5 cellular contexts compared by ENCODE assay signal in the genomic region with DNA sequence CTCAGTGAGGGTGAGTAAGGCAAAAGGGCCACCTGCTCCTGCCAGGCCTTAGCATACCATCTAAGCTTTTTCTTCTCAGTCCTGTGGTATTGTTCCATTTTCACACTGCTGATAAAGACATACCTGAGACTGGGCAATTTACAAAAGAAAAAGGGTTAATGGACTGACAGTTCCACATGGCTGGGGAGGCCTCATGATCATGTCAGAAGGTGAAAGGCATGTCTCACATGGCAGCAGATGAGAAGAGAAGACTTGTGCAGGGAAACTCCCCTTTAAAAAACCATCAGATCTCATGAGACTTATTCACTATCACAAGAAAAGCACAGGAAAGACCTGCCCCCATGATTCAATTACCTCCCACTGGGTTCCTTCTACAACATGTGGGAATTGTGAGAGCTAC. TPM values are rescaled to one million over a fixed set of nuclear protein-coding genes. Genes with fewer than 3 reads are reported as not detected.
DNase-seq lines count a peak whose midpoint lies in the region; ATAC-seq and TF ChIP-seq lines count a peak whose summit lies in the region.
"Not testable (repeated sequence)": the region's sequence is repeated elsewhere in the genome, so short reads cannot be mapped to it uniquely, and the experiment has no call there.

No MANE protein-coding gene starts in this region.

- peaks cover 12% of the 10 kb centered on the region for H3K4me1 ChIP-seq in OCI-LY3 (ENCODE audit: low read length)

- not testable (repeated sequence) for H3K9ac ChIP-seq in OCI-LY3 (ENCODE audit: low read length)

- intact Hi-C loops in activated CD8-positive, alpha-beta T cell treated with anti-CD3 and anti-CD28 coated beads for 36 hours (cut with micrococcal nuclease): not testable (repeated sequence)

- not testable (repeated sequence) for H3K79me2 ChIP-seq in OCI-LY3 (ENCODE audit: low read length)

- not testable (repeated sequence) for H3K9me3 ChIP-seq in OCI-LY3 (ENCODE audit: insufficient read depth, low read length)

- H3K4me2 ChIP-seq in OCI-LY3 (ENCODE audit: low read length): not testable (repeated sequence)

- not testable (repeated sequence) for H3K4me3 ChIP-seq in OCI-LY3 (ENCODE audit: low read length)

- H3K36me3 ChIP-seq in OCI-LY3 (replicated peaks; ENCODE audit: low read depth, low read length): not testable (repeated sequence)

- not testable (repeated sequence) for DNase-seq in activated CD8-positive, alpha-beta T cell treated with anti-CD3 and anti-CD28 coated beads for 36 hours
- DNase-seq in activated CD8-positive, alpha-beta memory T cell treated with anti-CD3 and anti-CD28 coated beads, Interleukin-2, amount 50 U/mL, for 48 hours: peak; percentile 8
- peak; percentile 3 for DNase-seq in ecto neural progenitor cell (ENCODE audit: low spot score)
- peak; percentile 14 for DNase-seq in islet precursor cell

- H3K27me3 ChIP-seq in OCI-LY3 (ENCODE audit: low read depth, low read length): not testable (repeated sequence)

- ATAC-seq in activated CD8-positive, alpha-beta T cell treated with anti-CD3 and anti-CD28 coated beads for 36 hours: not testable (repeated sequence)

- TF ChIP-seq CTCF in OCI-LY3 (IDR thresholded peaks at IDR 0.05; ENCODE audit: low read depth, low read length); activated CD8-positive, alpha-beta T cell treated with anti-CD3 and anti-CD28 coated beads for 36 hours (IDR thresholded peaks at IDR 0.05): not testable (repeated sequence)

- not testable (repeated sequence) for H3K4me3 Mint-ChIP-seq in activated CD8-positive, alpha-beta T cell treated with anti-CD3 and anti-CD28 coated beads for 36 hours

- POLR2A ChIA-PET in activated CD8-positive, alpha-beta T cell treated with anti-CD3 and anti-CD28 coated beads for 36 hours (lab: Charles Lee): not testable (repeated sequence)

- H3K4me1 Mint-ChIP-seq in activated CD8-positive, alpha-beta T cell treated with anti-CD3 and anti-CD28 coated beads for 36 hours (ENCODE audit: low read depth): not testable (repeated sequence)

- CTCF ChIA-PET in activated CD8-positive, alpha-beta T cell treated with anti-CD3 and anti-CD28 coated beads for 36 hours (lab: Charles Lee): not testable (repeated sequence)

- H3K9me3 Mint-ChIP-seq in activated CD8-positive, alpha-beta T cell treated with anti-CD3 and anti-CD28 coated beads for 36 hours: not testable (repeated sequence)

- not testable (repeated sequence) for H4K20me1 ChIP-seq in OCI-LY3 (ENCODE audit: insufficient read depth, low read length)

- H3K27me3 Mint-ChIP-seq in activated CD8-positive, alpha-beta T cell treated with anti-CD3 and anti-CD28 coated beads for 36 hours: not testable (repeated sequence)

- not testable (repeated sequence) for H2AFZ ChIP-seq in OCI-LY3 (ENCODE audit: low read depth, low read length)

- peaks cover 12% of the 10 kb centered on the region for H3K36me3 Mint-ChIP-seq in activated CD8-positive, alpha-beta T cell treated with anti-CD3 and anti-CD28 coated beads for 36 hours (ENCODE audit: low read depth)

- H3K27ac Mint-ChIP-seq in activated CD8-positive, alpha-beta T cell treated with anti-CD3 and anti-CD28 coated beads for 36 hours: peak overlapping the region; percentile 23

- peak overlapping the region; percentile 36 for H3K27ac ChIP-seq in OCI-LY3 (ENCODE audit: low read length)

RNA-seq across cellular contexts. Expression of gene TTC32, which starts 21.6 kb away (rescaled TPM):
- total RNA-seq in activated CD8-positive, alpha-beta T cell treated with anti-CD3 and anti-CD28 coated beads for 36 hours: 10 to 100 TPM; 21.6 to 24.2 TPM
